ENCODE assay signal across 14 cellular contexts in the genomic region with DNA sequence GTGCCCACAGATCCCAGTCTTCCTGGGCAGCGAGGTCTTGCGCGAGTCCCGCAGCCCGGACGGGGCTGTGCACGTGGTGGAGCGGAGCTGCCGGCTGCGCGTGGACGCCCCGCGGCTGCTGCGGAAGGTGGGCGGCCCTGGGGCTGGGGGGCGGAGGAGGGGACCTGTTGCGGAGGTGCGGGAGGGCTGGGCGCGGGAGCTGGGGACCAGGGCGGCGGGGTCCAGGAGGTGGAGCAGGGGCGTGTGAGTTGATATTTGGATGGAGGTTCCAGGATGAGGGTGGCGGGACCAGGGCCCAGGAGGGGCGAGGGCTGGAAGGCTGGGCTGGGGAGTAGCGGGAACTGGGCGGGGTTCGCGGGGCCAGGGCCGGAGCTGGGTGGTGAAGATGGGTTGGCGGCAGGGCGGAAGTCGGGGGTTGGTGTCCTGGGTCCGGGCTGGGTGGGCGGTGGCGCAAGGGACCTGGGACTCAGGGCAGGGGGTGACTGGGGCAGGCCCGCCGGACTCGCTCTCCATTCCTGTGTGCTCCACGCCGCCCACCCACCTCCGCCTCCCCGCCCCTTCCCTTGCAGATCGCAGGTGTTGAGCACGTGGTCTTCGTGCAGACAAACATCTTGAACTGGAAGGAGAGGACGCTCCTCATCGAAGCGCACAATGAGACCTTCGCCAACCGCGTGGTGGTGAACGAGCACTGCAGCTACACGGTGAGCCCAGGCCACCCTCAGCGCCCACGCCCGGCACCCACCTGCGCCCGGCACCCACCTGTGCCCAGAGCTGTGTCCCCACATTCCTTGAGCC. TPM values are rescaled to one million over a fixed set of nuclear protein-coding genes. Genes with fewer than 3 reads are reported as not detected.
DNase-seq lines count a peak whose midpoint lies in the region; ATAC-seq and TF ChIP-seq lines count a peak whose summit lies in the region.
"Had no signal": no experiment of that assay in that cellular context is flagged by ENCODE, and none has a peak within 500 bp of the region (broad histone marks: within the 10 kb centered on the region; RNA-seq: fewer than 3 reads in every experiment).

No MANE protein-coding gene starts in this region.

- H3K27ac ChIP-seq in aorta (ENCODE audit: low read depth in 1 of 2, low read length in 2 of 2): no peak overlapping the region
- no peak overlapping the region for H3K27ac ChIP-seq in CD4-positive, alpha-beta memory T cell (ENCODE audit: low read depth, low read length)

- H3K27ac Mint-ChIP-seq in natural killer cell treated with Interleukin-12 subunit alpha and Interleukin-12 subunit beta and Interleukin-15 and Interleukin-18, amount 100 ng/mL, for 72 hours: no peak overlapping the region
- no peak overlapping the region for H3K27ac Mint-ChIP-seq in natural killer cell
- no peak overlapping the region for H3K27ac Mint-ChIP-seq in chondrocyte (ENCODE audit: unreplicated experiment)
- no peak overlapping the region for H3K27ac Mint-ChIP-seq in CD4-positive, alpha-beta memory T cell

- CTCF ChIA-PET in CD4-positive, alpha-beta memory T cell (lab: Charles Lee; ENCODE audit: partially characterized antibody): interaction anchor here (0.7 kb wide), 1 partner anchor 1116 kb away, joined by 3 read pairs; no protein-coding TSS in a partner anchor

- intact Hi-C loops in natural killer cell (cut with micrococcal nuclease) (no loop called here), left colon (cut with DNase I, micrococcal nuclease) (no loop called here), aorta (cut with DNase I) (no loop called here)
- intact Hi-C loops in CD4-positive, alpha-beta memory T cell (cut with micrococcal nuclease): no loop called here

- POLR2A ChIA-PET in CD4-positive, alpha-beta memory T cell (lab: Charles Lee; ENCODE audit: partially characterized antibody): no interaction called here

- peaks cover 4% of the 10 kb centered on the region for H3K9me3 ChIP-seq in aorta (ENCODE audit: control insufficient read depth, low read length)
- H3K9me3 ChIP-seq in CD4-positive, alpha-beta memory T cell (ENCODE audit: control insufficient read depth in 1 of 2, low read length in 2 of 2): no peaks in the 10 kb centered on the region

- no peak for TF ChIP-seq CTCF in natural killer cell (IDR thresholded peaks at IDR 0.05)
- TF ChIP-seq CTCF in chondrocyte (IDR thresholded peaks at IDR 0.05): no peak

- DNase-seq in natural killer cell treated with Interleukin-12 subunit alpha and Interleukin-12 subunit beta and Interleukin-15 and Interleukin-18, amount 100 ng/mL, for 72 hours (ENCODE audit: low spot score): no peak
- no peak for DNase-seq in natural killer cell
- peak; percentile 89 for DNase-seq in chondrocyte (ENCODE audit: low spot score)
- DNase-seq in left colon: no peak
- peak; percentile 37 to 45 for DNase-seq in aorta
- no peak for DNase-seq in NCI-H446 treated with DMSO at 0.1 percent for 48 hours (lab: John Stamatoyannopoulos, UW)
- no peak for DNase-seq in CD4-positive, alpha-beta memory T cell
- DNase-seq: activated effector memory CD4-positive, alpha-beta T cell treated with Interleukin-2 at 50 U/mL for 16 hours; HCEC 1CT; naive B cell; NCI-H1694; T-cell had no signal

- H3K4me1 ChIP-seq in aorta (ENCODE audit: control insufficient read depth in 1 of 2, insufficient read depth in 2 of 2, low read length in 2 of 2): no peaks in the 10 kb centered on the region
- peaks cover 7% of the 10 kb centered on the region for H3K4me1 ChIP-seq in CD4-positive, alpha-beta memory T cell (ENCODE audit: insufficient read depth, low read length)

- H3K36me3 Mint-ChIP-seq in natural killer cell treated with Interleukin-12 subunit alpha and Interleukin-12 subunit beta and Interleukin-15 and Interleukin-18, amount 100 ng/mL, for 72 hours: no peaks in the 10 kb centered on the region
- H3K36me3 Mint-ChIP-seq in natural killer cell (no peaks in the 10 kb centered on the region), chondrocyte (ENCODE audit: low read depth) (peaks cover 2% of the 10 kb centered on the region)
- no peaks in the 10 kb centered on the region for H3K36me3 Mint-ChIP-seq in CD4-positive, alpha-beta memory T cell
- H3K36me3 Mint-ChIP-seq: T-cell had no signal

- peaks cover 21 to 37% of the 10 kb centered on the region in 2 donors for H3K27me3 Mint-ChIP-seq in natural killer cell treated with Interleukin-12 subunit alpha and Interleukin-12 subunit beta and Interleukin-15 and Interleukin-18, amount 100 ng/mL, for 72 hours
- H3K27me3 Mint-ChIP-seq in natural killer cell (ENCODE audit: low read depth in 2 of 2): peaks cover 31 to 36% of the 10 kb centered on the region in 2 donors
- peaks cover 38% of the 10 kb centered on the region for H3K27me3 Mint-ChIP-seq in chondrocyte (ENCODE audit: low read depth)
- H3K27me3 Mint-ChIP-seq in CD4-positive, alpha-beta memory T cell: peaks cover 17 to 23% of the 10 kb centered on the region in 2 donors

- H3K4me3 Mint-ChIP-seq in natural killer cell treated with Interleukin-12 subunit alpha and Interleukin-12 subunit beta and Interleukin-15 and Interleukin-18, amount 100 ng/mL, for 72 hours: no peak overlapping the region
- H3K4me3 Mint-ChIP-seq in natural killer cell (no peak overlapping the region), chondrocyte (ENCODE audit: unreplicated experiment) (no peak overlapping the region)
- no peak overlapping the region for H3K4me3 Mint-ChIP-seq in CD4-positive, alpha-beta memory T cell
- H3K4me3 Mint-ChIP-seq: T-cell had no signal

- H3K4me1 Mint-ChIP-seq in natural killer cell treated with Interleukin-12 subunit alpha and Interleukin-12 subunit beta and Interleukin-15 and Interleukin-18, amount 100 ng/mL, for 72 hours (ENCODE audit: low read depth in 2 of 2): no peaks in the 10 kb centered on the region
- H3K4me1 Mint-ChIP-seq in natural killer cell (no peaks in the 10 kb centered on the region), chondrocyte (ENCODE audit: low read depth) (no peaks in the 10 kb centered on the region)
- H3K4me1 Mint-ChIP-seq in CD4-positive, alpha-beta memory T cell: peaks cover 0 to 10% (median 4%) of the 10 kb centered on the region in 4 donors

- peak; percentile 20 to 48 for ATAC-seq in natural killer cell treated with Interleukin-12 subunit alpha and Interleukin-12 subunit beta and Interleukin-15 and Interleukin-18, amount 100 ng/mL, for 72 hours
- ATAC-seq in natural killer cell (no peak), left colon (peak; percentile 9), aorta (ENCODE audit: low FRiP score) (no peak), GM18861 (IDR thresholded peaks at IDR 0.05; ENCODE audit: unreplicated experiment) (no peak)

- no peak overlapping the region for H3K4me3 ChIP-seq in aorta (ENCODE audit: low read length in 2 of 2)
- no peak overlapping the region for H3K4me3 ChIP-seq in CD4-positive, alpha-beta memory T cell (ENCODE audit: low read length in 2 of 2)
- H3K4me3 ChIP-seq: smooth muscle cell had no signal

- WGBS in aorta, 2 donors: 14% methylated on average over 51 to 60 of the region's 60 CpGs

- no peaks in the 10 kb centered on the region for H3K9me3 Mint-ChIP-seq in natural killer cell treated with Interleukin-12 subunit alpha and Interleukin-12 subunit beta and Interleukin-15 and Interleukin-18, amount 100 ng/mL, for 72 hours
- H3K9me3 Mint-ChIP-seq in natural killer cell (no peaks in the 10 kb centered on the region), chondrocyte (ENCODE audit: low read depth) (peaks cover 7% of the 10 kb centered on the region)
- peaks cover 0 to 7% (median 0%) of the 10 kb centered on the region in 8 donors for H3K9me3 Mint-ChIP-seq in CD4-positive, alpha-beta memory T cell
- H3K9me3 Mint-ChIP-seq: T-cell had no signal

- no peaks in the 10 kb centered on the region for H3K36me3 ChIP-seq in aorta (ENCODE audit: control insufficient read depth in 1 of 2, insufficient read depth in 2 of 2, low read length in 1 of 2)
- H3K36me3 ChIP-seq in CD4-positive, alpha-beta memory T cell (ENCODE audit: insufficient read depth, low read length): no peaks in the 10 kb centered on the region

- H3K27me3 ChIP-seq in aorta (ENCODE audit: control insufficient read depth in 1 of 2, insufficient read depth in 2 of 2, low read length in 1 of 2): peaks cover 0 to 2% of the 10 kb centered on the region in 2 donors
- H3K27me3 ChIP-seq in CD4-positive, alpha-beta memory T cell (ENCODE audit: insufficient read depth, low read length): peaks cover 11% of the 10 kb centered on the region

RNA-seq across cellular contexts. Expression of a gene that starts 29.6 kb away (rescaled TPM):
- total RNA-seq in natural killer cell treated with Interleukin-12 subunit alpha and Interleukin-12 subunit beta and Interleukin-15 and Interleukin-18, amount 100 ng/mL, for 72 hours: not detected
- total RNA-seq in natural killer cell (1 to 10 TPM in 1 of 3 donors, under 1 TPM in 2; 0.27 to 1.1 (median 0.93) TPM), chondrocyte (not detected in 3 replicates), left colon (1 to 10 TPM; 1.4 to 1.8 TPM), aorta (under 1 TPM; 0.29 to 0.90 TPM)
- under 1 TPM in 1 of 2 donors, not detected in 1; 0.26 TPM for polyA plus RNA-seq in aorta
- total RNA-seq in CD4-positive, alpha-beta memory T cell: not detected
- not detected for polyA plus RNA-seq in CD4-positive, alpha-beta memory T cell
- total RNA-seq: smooth muscle cell had no signal
- polyA plus RNA-seq: smooth muscle cell had no signal

RNA-seq across cellular contexts. Expression of a gene that starts 46.0 kb away (rescaled TPM):
- total RNA-seq in natural killer cell treated with Interleukin-12 subunit alpha and Interleukin-12 subunit beta and Interleukin-15 and Interleukin-18, amount 100 ng/mL, for 72 hours: 10 to 100 TPM; 10.1 to 17.4 TPM
- total RNA-seq in natural killer cell (10 to 100 TPM; 14.7 to 27.8 (median 23.0) TPM), chondrocyte (10.1 to 11.8 TPM (median 11.3 TPM) in 3 replicates), left colon (10 to 100 TPM; 22.7 to 22.9 TPM), aorta (10 to 100 TPM in 1 of 2 donors, 1 to 10 TPM in 1; 5.4 to 10.9 TPM)
- polyA plus RNA-seq in aorta: 1 to 10 TPM; 4.0 to 9.7 TPM
- total RNA-seq in CD4-positive, alpha-beta memory T cell: 10 to 100 TPM; 30.7 to 33.2 TPM
- polyA plus RNA-seq in CD4-positive, alpha-beta memory T cell: 10 to 100 TPM; 32.2 to 36.8 TPM

RNA-seq across cellular contexts. Expression of a gene that starts 50.8 kb away (rescaled TPM):
- not detected for total RNA-seq in natural killer cell treated with Interleukin-12 subunit alpha and Interleukin-12 subunit beta and Interleukin-15 and Interleukin-18, amount 100 ng/mL, for 72 hours
- total RNA-seq in natural killer cell (not detected), chondrocyte (0.22 to 1.2 TPM (median 0.97 TPM) in 3 replicates), left colon (10 to 100 TPM; 14.7 to 15.6 TPM), aorta (10 to 100 TPM; 11.9 to 22.9 TPM)
- polyA plus RNA-seq in aorta: 10 to 100 TPM in 1 of 2 donors, 1 to 10 TPM in 1; 5.9 to 23.9 TPM
- not detected for total RNA-seq in CD4-positive, alpha-beta memory T cell
- under 1 TPM in 1 of 2 donors, not detected in 1; 0.39 TPM for polyA plus RNA-seq in CD4-positive, alpha-beta memory T cell

Comparison
In these comparisons a context has a peak if more than half of its experiments do, and no peak if none do; other contexts are left out.
1. ATAC-seq: peak in natural killer cell treated with Interleukin-12 subunit alpha and Interleukin-12 subunit beta and Interleukin-15 and Interleukin-18, amount 100 ng/mL, for 72 hours (2 of 2) and left colon (single experiment); none in natural killer cell (0 of 3), aorta (single experiment) and GM18861 (single experiment).
2. DNase-seq: peak in chondrocyte (single experiment) and aorta (2 of 2); none in natural killer cell treated with Interleukin-12 subunit alpha and Interleukin-12 subunit beta and Interleukin-15 and Interleukin-18, amount 100 ng/mL, for 72 hours (single experiment), natural killer cell (single experiment), left colon (0 of 2), NCI-H446 treated with DMSO at 0.1 percent for 48 hours (single experiment) and CD4-positive, alpha-beta memory T cell (0 of 5).